19 cellular contexts compared by ENCODE assay signal in genomic region chr11:69917529-69917928, GRCh38.
"Had no signal": no experiment of that assay in that cellular context is flagged by ENCODE, and none has a peak within 500 bp of the region (broad histone marks: within the 10 kb centered on the region; RNA-seq: fewer than 3 reads in every experiment).

No MANE protein-coding gene starts in this region.

- H3K36me3 ChIP-seq: esophagus squamous epithelium, neural progenitor cell, sigmoid colon, spleen, vagina had no signal

- ATAC-seq: effector memory CD8-positive, alpha-beta T cell; naive thymus-derived CD4-positive, alpha-beta T cell; stimulated activated memory B cell treated with anti-CD40 and anti-IgM and Interleukin-4, amounts not matched to agents 10 μg/mL and 1 μg/mL and 100 μg/mL, for 72 hours had no signal

- H3K4me1 Mint-ChIP-seq: stimulated activated memory B cell treated with anti-CD40 and anti-IgM and Interleukin-4, amounts not matched to agents 10 μg/mL and 1 μg/mL and 100 μg/mL, for 72 hours had no signal

- H3K4me3 Mint-ChIP-seq: effector memory CD8-positive, alpha-beta T cell; nephron; neural progenitor cell; stimulated activated memory B cell treated with anti-CD40 and anti-IgM and Interleukin-4, amounts not matched to agents 10 μg/mL and 1 μg/mL and 100 μg/mL, for 72 hours; stimulated activated naive CD8-positive, alpha-beta T cell treated with anti-CD3 and anti-CD28 coated beads, Interleukin-15, Interleukin-2, amounts not matched to agents 100 ng/mL and 50 ng/mL, for 24 hours had no signal

- H3K27ac ChIP-seq: neural progenitor cell, spleen, vagina had no signal

- H3K27ac Mint-ChIP-seq: naive thymus-derived CD4-positive, alpha-beta T cell; nephron; neural progenitor cell; stimulated activated memory B cell treated with anti-CD40 and anti-IgM and Interleukin-4, amounts not matched to agents 10 μg/mL and 1 μg/mL and 100 μg/mL, for 72 hours; stimulated activated naive CD8-positive, alpha-beta T cell treated with anti-CD3 and anti-CD28 coated beads, Interleukin-15, Interleukin-2, amounts not matched to agents 100 ng/mL and 50 ng/mL, for 24 hours had no signal

- H3K27me3 ChIP-seq: vagina had no signal

- H3K9ac ChIP-seq: neural progenitor cell had no signal

- H3K36me3 Mint-ChIP-seq: naive thymus-derived CD4-positive, alpha-beta T cell; neural progenitor cell had no signal

- DNase-seq: cortex of kidney; effector memory CD8-positive, alpha-beta T cell; erythroblast; esophagus squamous epithelium; foreskin melanocyte; mesendoderm; midbrain; naive thymus-derived CD4-positive, alpha-beta T cell; spleen; stimulated activated CD4-positive, alpha-beta T cell treated with anti-CD3 and anti-CD28 coated beads, Interleukin-4, amount 100 ng/mL, for 4 hours; trophoblast cell had no signal

- H3K9me3 Mint-ChIP-seq: effector memory CD8-positive, alpha-beta T cell; nephron; neural progenitor cell; stimulated activated naive CD8-positive, alpha-beta T cell treated with anti-CD3 and anti-CD28 coated beads, Interleukin-15, Interleukin-2, amounts not matched to agents 100 ng/mL and 50 ng/mL, for 24 hours had no signal

- H3K9me3 ChIP-seq: esophagus squamous epithelium, psoas muscle, sigmoid colon, vagina had no signal

- H3K4me3 ChIP-seq: esophagus squamous epithelium, neural progenitor cell, psoas muscle, sigmoid colon, skin epidermis, spleen, vagina had no signal

- H2AFZ ChIP-seq: neural progenitor cell had no signal

- H3K4me2 ChIP-seq: neural progenitor cell had no signal
